8 cellular contexts compared by ENCODE assay signal in the genomic region with DNA sequence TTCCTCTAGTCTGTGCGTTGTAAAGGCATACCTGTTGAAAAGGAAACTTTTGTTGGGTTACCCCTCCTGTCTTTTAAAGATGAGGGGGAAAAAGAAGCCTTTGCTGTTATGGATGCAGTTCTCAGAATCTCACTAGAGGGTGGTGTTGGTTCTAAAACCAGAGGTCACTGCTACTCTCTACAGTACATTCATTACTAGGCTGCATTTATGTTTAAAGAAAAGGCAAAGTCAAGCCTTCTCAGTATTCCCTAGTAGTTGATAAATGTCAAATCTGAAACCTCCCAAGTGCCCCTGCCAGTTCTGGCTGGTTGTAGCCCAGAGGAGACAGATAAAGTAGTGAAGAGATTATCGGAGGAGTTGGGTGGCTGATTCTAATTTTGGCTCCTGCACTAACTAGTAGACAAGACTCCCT. TPM values are rescaled to one million over a fixed set of nuclear protein-coding genes. Genes with fewer than 3 reads are reported as not detected.
DNase-seq lines count a peak whose midpoint lies in the region; ATAC-seq and TF ChIP-seq lines count a peak whose summit lies in the region.

No MANE protein-coding gene starts in this region.

- DNase-seq in activated CD8-positive, alpha-beta memory T cell treated with anti-CD3 and anti-CD28 coated beads for 24 hours = peak; percentile 60
- DNase-seq in activated CD8-positive, alpha-beta memory T cell treated with anti-CD3 and anti-CD28 coated beads, Interleukin-2, amount 10 ng/mL, durations not matched to agents 7 days and 5 days = no peak
- peak; percentile 49 for DNase-seq in HFFc6
- DNase-seq in NCI-H2227 treated with DMSO at 0.1 percent for 48 hours (lab: John Stamatoyannopoulos, UW) = peak; percentile 71
- no peak for DNase-seq in activated naive CD8-positive, alpha-beta T cell treated with anti-CD3 and anti-CD28 coated beads for 36 hours
- DNase-seq in heart left ventricle = peak in 3 of 5 donors; percentile 25 to 43 (median 27)
- peak; percentile 68 for DNase-seq in retina
- no peak for DNase-seq in DMS79 (lab: John Stamatoyannopoulos, UW)

- H3K4me3 Mint-ChIP-seq in activated CD8-positive, alpha-beta memory T cell treated with anti-CD3 and anti-CD28 coated beads, Interleukin-2, amount 10 ng/mL, durations not matched to agents 7 days and 5 days = no peak overlapping the region
- no peak overlapping the region for H3K4me3 Mint-ChIP-seq in HFFc6
- H3K4me3 Mint-ChIP-seq in activated naive CD8-positive, alpha-beta T cell treated with anti-CD3 and anti-CD28 coated beads for 36 hours = peak overlapping the region; percentile 34

- H3K36me3 ChIP-seq in heart left ventricle = no peaks in the 10 kb centered on the region

- H3K4me1 Mint-ChIP-seq in activated CD8-positive, alpha-beta memory T cell treated with anti-CD3 and anti-CD28 coated beads, Interleukin-2, amount 10 ng/mL, durations not matched to agents 7 days and 5 days = peaks cover 20% of the 10 kb centered on the region
- H3K4me1 Mint-ChIP-seq in HFFc6 (ENCODE audit: low read depth) = peaks cover 8% of the 10 kb centered on the region
- H3K4me1 Mint-ChIP-seq in activated naive CD8-positive, alpha-beta T cell treated with anti-CD3 and anti-CD28 coated beads for 36 hours = peaks cover 29% of the 10 kb centered on the region

- peak overlapping the region in 4 of 12 donors; percentile 68 to 90 (median 84) for H3K4me3 ChIP-seq in heart left ventricle

- 12 to 20% (median 15%) methylated on average over 2 of the region's 2 CpGs for WGBS in heart left ventricle, 4 donors

- CTCF ChIA-PET in activated CD8-positive, alpha-beta memory T cell treated with anti-CD3 and anti-CD28 coated beads, Interleukin-2, amount 10 ng/mL, durations not matched to agents 7 days and 5 days (lab: Charles Lee) = interaction anchor here (1.0 kb wide), 1 partner anchor 494 kb away, joined by 4 read pairs; no protein-coding TSS in a partner anchor

- H3K27me3 Mint-ChIP-seq in activated CD8-positive, alpha-beta memory T cell treated with anti-CD3 and anti-CD28 coated beads, Interleukin-2, amount 10 ng/mL, durations not matched to agents 7 days and 5 days = peaks cover 55% of the 10 kb centered on the region
- H3K27me3 Mint-ChIP-seq in HFFc6 (ENCODE audit: insufficient read depth) = peaks cover 19% of the 10 kb centered on the region
- peaks cover 5% of the 10 kb centered on the region for H3K27me3 Mint-ChIP-seq in activated naive CD8-positive, alpha-beta T cell treated with anti-CD3 and anti-CD28 coated beads for 36 hours

- H3K27me3 ChIP-seq in heart left ventricle = peaks cover 0 to 7% (median 0%) of the 10 kb centered on the region in 9 donors

- no peaks in the 10 kb centered on the region for H3K9me3 Mint-ChIP-seq in activated CD8-positive, alpha-beta memory T cell treated with anti-CD3 and anti-CD28 coated beads, Interleukin-2, amount 10 ng/mL, durations not matched to agents 7 days and 5 days (ENCODE audit: low read depth)
- H3K9me3 Mint-ChIP-seq in HFFc6 = no peaks in the 10 kb centered on the region
- H3K9me3 Mint-ChIP-seq in activated naive CD8-positive, alpha-beta T cell treated with anti-CD3 and anti-CD28 coated beads for 36 hours = no peaks in the 10 kb centered on the region

- peaks cover 0 to 32% (median 14%) of the 10 kb centered on the region in 12 donors for H3K4me1 ChIP-seq in heart left ventricle

- no peaks in the 10 kb centered on the region for H3K9me3 ChIP-seq in heart left ventricle

- H3K36me3 Mint-ChIP-seq in activated CD8-positive, alpha-beta memory T cell treated with anti-CD3 and anti-CD28 coated beads, Interleukin-2, amount 10 ng/mL, durations not matched to agents 7 days and 5 days = no peaks in the 10 kb centered on the region
- no peaks in the 10 kb centered on the region for H3K36me3 Mint-ChIP-seq in HFFc6 (ENCODE audit: low read depth)
- H3K36me3 Mint-ChIP-seq in activated naive CD8-positive, alpha-beta T cell treated with anti-CD3 and anti-CD28 coated beads for 36 hours = no peaks in the 10 kb centered on the region

- intact Hi-C loops in heart left ventricle (cut with DNase I) = loop anchor here (1.0 to 10.0 kb wide), 15 partner anchors 82 to 494 kb away; no protein-coding TSS in a partner anchor

- TF ChIP-seq POLR2A in heart left ventricle (IDR thresholded peaks at IDR 0.05) = no peak

- H3K27ac ChIP-seq in heart left ventricle = peak overlapping the region in 11 of 12 donors; percentile 76 to 90 (median 84)

- no peak overlapping the region for H3K27ac Mint-ChIP-seq in activated CD8-positive, alpha-beta memory T cell treated with anti-CD3 and anti-CD28 coated beads, Interleukin-2, amount 10 ng/mL, durations not matched to agents 7 days and 5 days
- no peak overlapping the region for H3K27ac Mint-ChIP-seq in HFFc6
- H3K27ac Mint-ChIP-seq in activated naive CD8-positive, alpha-beta T cell treated with anti-CD3 and anti-CD28 coated beads for 36 hours = no peak overlapping the region

- ATAC-seq in activated CD8-positive, alpha-beta memory T cell treated with anti-CD3 and anti-CD28 coated beads, Interleukin-2, amount 10 ng/mL, durations not matched to agents 7 days and 5 days = no peak
- peak; percentile 45 to 69 (median 61) for ATAC-seq in heart left ventricle

- TF ChIP-seq CTCF in HFFc6 (IDR thresholded peaks at IDR 0.05) = peak; percentile 81
- TF ChIP-seq CTCF in heart left ventricle (IDR thresholded peaks at IDR 0.05) = peak; percentile 52 to 90 (median 80)

RNA-seq across cellular contexts. Expression of gene PLCL1, which starts 1.4 kb away (rescaled TPM):
- under 1 TPM; 0.20 to 0.26 TPM for total RNA-seq in activated CD8-positive, alpha-beta memory T cell treated with anti-CD3 and anti-CD28 coated beads, Interleukin-2, amount 10 ng/mL, durations not matched to agents 7 days and 5 days
- total RNA-seq in HFFc6 (2021; fragmentation: NEBNext Ultra II Directional; extraction: Animal tissue kit (Norgen Biotek cat#: 25700)) = under 1 TPM in 4 of 6 experiments, not detected in 2; 0.03 to 0.14 (median 0.12) TPM
- total RNA-seq in activated naive CD8-positive, alpha-beta T cell treated with anti-CD3 and anti-CD28 coated beads for 36 hours = under 1 TPM; 0.22 to 0.23 TPM
- 100 to 1,000 TPM in 3 of 9 donors, 10 to 100 TPM in 6; 65.9 to 126 (median 97.6) TPM for total RNA-seq in heart left ventricle
- polyA plus RNA-seq in heart left ventricle = 10 to 100 TPM; 22.0 to 33.3 TPM

RNA-seq across cellular contexts. Expression of gene BOLL, which starts 17.9 kb away (rescaled TPM):
- total RNA-seq in activated CD8-positive, alpha-beta memory T cell treated with anti-CD3 and anti-CD28 coated beads, Interleukin-2, amount 10 ng/mL, durations not matched to agents 7 days and 5 days = not detected
- not detected for total RNA-seq in HFFc6 (2021; fragmentation: NEBNext Ultra II Directional; extraction: Animal tissue kit (Norgen Biotek cat#: 25700))
- not detected for total RNA-seq in activated naive CD8-positive, alpha-beta T cell treated with anti-CD3 and anti-CD28 coated beads for 36 hours
- under 1 TPM in 2 of 9 donors, not detected in 7; 0.12 to 0.21 TPM for total RNA-seq in heart left ventricle
- polyA plus RNA-seq in heart left ventricle = under 1 TPM in 1 of 2 donors, not detected in 1; 0.08 TPM

Comparison
In these comparisons a context has a peak if more than half of its experiments do, and no peak if none do; other contexts are left out.
1. DNase-seq: peak in activated CD8-positive, alpha-beta memory T cell treated with anti-CD3 and anti-CD28 coated beads for 24 hours (single experiment), HFFc6 (single experiment), NCI-H2227 treated with DMSO at 0.1 percent for 48 hours (single experiment), heart left ventricle (3 of 5) and retina (single experiment); none in activated CD8-positive, alpha-beta memory T cell treated with anti-CD3 and anti-CD28 coated beads, Interleukin-2, amount 10 ng/mL, durations not matched to agents 7 days and 5 days (single experiment), activated naive CD8-positive, alpha-beta T cell treated with anti-CD3 and anti-CD28 coated beads for 36 hours (single experiment) and DMS79 (single experiment).
2. RNA of gene PLCL1, which starts 1.4 kb away (total RNA-seq): 65.9 to 126 TPM in heart left ventricle; 0.20 to 0.26 TPM in activated CD8-positive, alpha-beta memory T cell treated with anti-CD3 and anti-CD28 coated beads, Interleukin-2, amount 10 ng/mL, durations not matched to agents 7 days and 5 days, 0.22 to 0.23 TPM in activated naive CD8-positive, alpha-beta T cell treated with anti-CD3 and anti-CD28 coated beads for 36 hours and 0.03 to 0.14 TPM in HFFc6; every median in the first group is over 10 times any median in the second.